In the genomic region with DNA sequence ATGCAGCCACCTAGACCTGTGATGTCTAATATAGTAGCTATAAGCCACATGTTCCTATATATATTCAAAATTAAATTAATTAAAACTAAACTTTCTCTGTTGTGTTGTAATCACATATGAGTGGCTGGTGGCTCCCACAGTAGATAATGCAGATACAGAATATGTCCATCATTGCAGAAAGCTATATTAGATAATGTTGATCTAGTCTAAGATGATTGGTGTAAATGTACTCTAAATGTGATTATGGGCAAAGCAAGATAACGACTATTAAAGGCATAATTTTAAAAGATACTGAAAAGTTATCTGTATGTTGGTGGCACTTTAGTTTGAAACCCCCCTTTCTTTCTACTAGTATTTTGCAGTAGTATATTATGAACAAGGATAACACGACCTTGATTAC, we compare ENCODE assay signal across 19 cellular contexts. TPM values are rescaled to one million over a fixed set of nuclear protein-coding genes. Genes with fewer than 3 reads are reported as not detected.
A peak's percentile ranks its signal among the peaks of the same experiment; 100 is the strongest.
DNase-seq lines count a peak whose midpoint lies in the region; ATAC-seq, FAIRE-seq and TF ChIP-seq lines count a peak whose summit lies in the region.
"Had no signal": no experiment of that assay in that cellular context is flagged by ENCODE, and none has a peak within 500 bp of the region (broad histone marks: within the 10 kb centered on the region; RNA-seq: fewer than 3 reads in every experiment).

No MANE protein-coding gene starts in this region.

- CTCF ChIA-PET in A549 (lab: Yijun Ruan, JAX) (interaction anchor here (1.7 kb wide), 1 partner anchor 37 kb away, joined by 5 read pairs; no protein-coding TSS in a partner anchor), SK-N-SH (lab: Yijun Ruan, JAX) (interaction anchor here (0.5 to 1.6 kb wide), 5 partner anchors 35 to 499 kb away, joined by 3 to 7 read pairs (median 3); no protein-coding TSS in a partner anchor)

- no peak for TF ChIP-seq RAD21 in A549 (conservative IDR thresholded peaks at IDR 0.05 in 1 of 2, IDR thresholded peaks at IDR 0.05 in 1 of 2)
- TF ChIP-seq RAD21 in SK-N-SH (IDR thresholded peaks at IDR 0.05; ENCODE audit: low read length): peak; percentile 23; the same call in 1 of the 2 replicates

- 55% methylated on average over 2 of the region's 2 CpGs for WGBS in A549 (ENCODE audit: missing lambda C conversion rate)
- 40% methylated on average over 2 of the region's 2 CpGs for WGBS in SK-N-SH (ENCODE audit: low lambda C conversion rate)
- 88% methylated on average over 2 of the region's 2 CpGs for WGBS in smooth muscle cell (ENCODE audit: low lambda C conversion rate)

- no peak overlapping the region for H3K27ac ChIP-seq in A549
- H3K27ac ChIP-seq in KMS-11: peak overlapping the region; percentile 13; the same call in 1 of the 2 replicates
- H3K27ac ChIP-seq in SK-N-SH (ENCODE audit: low read depth in 2 of 2, low read length in 1 of 2): peak overlapping the region in 1 of 2 experiments; percentile 82; a peak in 2 of 4 replicates
- H3K27ac ChIP-seq in smooth muscle cell (ENCODE audit: low read depth): no peak overlapping the region
- H3K27ac ChIP-seq: HL-60 had no signal

- ATAC-seq in A549: no peak
- no peak for ATAC-seq in HG02852 (IDR thresholded peaks at IDR 0.05; ENCODE audit: unreplicated experiment)
- ATAC-seq in HG03135 (IDR thresholded peaks at IDR 0.05; ENCODE audit: unreplicated experiment): no peak
- ATAC-seq in Right ventricle myocardium inferior: no peak
- ATAC-seq: CD8-positive, alpha-beta T cell had no signal

- H3K4me1 ChIP-seq in A549 (no peaks in the 10 kb centered on the region; the same call in 2 of the 3 replicates), KMS-11 (ENCODE audit: low read depth, poor library complexity, severe bottlenecking) (peaks cover 78% of the 10 kb centered on the region), SK-N-SH (ENCODE audit: control insufficient read depth in 1 of 2, insufficient read depth in 2 of 2, low read depth in 1 of 2, low read length in 1 of 2) (peaks cover 0 to 28% of the 10 kb centered on the region in 2 experiments; a peak in 2 of 4 replicates), smooth muscle cell (ENCODE audit: low read depth) (peaks cover 4% of the 10 kb centered on the region)

- no peaks in the 10 kb centered on the region for H4K20me1 ChIP-seq in KMS-11 (ENCODE audit: insufficient read depth)
- no peaks in the 10 kb centered on the region for H4K20me1 ChIP-seq in SK-N-SH (ENCODE audit: insufficient read depth)
- no peaks in the 10 kb centered on the region for H4K20me1 ChIP-seq in smooth muscle cell (ENCODE audit: low read depth)

- H3K27me3 ChIP-seq in KMS-11 (ENCODE audit: insufficient read depth, low read depth) (no peaks in the 10 kb centered on the region), SK-N-SH (ENCODE audit: insufficient read depth) (no peaks in the 10 kb centered on the region), smooth muscle cell (ENCODE audit: low read depth) (no peaks in the 10 kb centered on the region)

- H3K9me2 ChIP-seq in SK-N-SH: no peaks in the 10 kb centered on the region

- TF ChIP-seq EP300 in A549 (IDR thresholded peaks at IDR 0.05): no peak
- TF ChIP-seq EP300 in SK-N-SH (IDR thresholded peaks at IDR 0.05; ENCODE audit: borderline replicate concordance in 1 of 2, low read depth in 1 of 2, low read length in 1 of 2): peak in 1 of 2 experiments; percentile 98; a peak in 2 of 4 replicates

- H3K36me3 ChIP-seq in KMS-11 (ENCODE audit: insufficient read depth) (0 out of 2 replicates have a peak, but pooled peaks cover 3% of the 10 kb centered on the region), SK-N-SH (replicated peaks in 1 of 2; ENCODE audit: control insufficient read depth in 1 of 2, insufficient read depth in 2 of 2, low read length in 1 of 2) (no peaks in the 10 kb centered on the region), smooth muscle cell (ENCODE audit: low read depth) (no peaks in the 10 kb centered on the region)

- DNase-seq in A549 (ENCODE audit: low read depth in 1 of 2, low spot score in 1 of 2): no peak
- no peak for DNase-seq in SK-N-SH
- DNase-seq in smooth muscle cell (lab: John Stamatoyannopoulos, UW; ENCODE audit: unreplicated experiment): no peak
- no peak for DNase-seq in Right ventricle myocardium inferior (ENCODE audit: missing footprints)
- DNase-seq: CD8-positive, alpha-beta T cell; COR-L47; DMS 273 treated with DMSO at 0.1 percent for 48 hours; DMS53; DND-41; H9 had no signal

- H3K4me3 ChIP-seq in A549 (no peak overlapping the region), KMS-11 (IDR thresholded peaks at IDR 0.05; ENCODE audit: insufficient read depth, low read depth, low read length) (no peak overlapping the region), SK-N-SH (ENCODE audit: low read depth in 2 of 2, low read length in 1 of 2) (no peak overlapping the region), smooth muscle cell (no peak overlapping the region)
- H3K4me3 ChIP-seq: GM12878 had no signal

- POLR2A ChIA-PET in A549 (lab: Yijun Ruan, JAX): no interaction called here
- POLR2A ChIA-PET in SK-N-SH (lab: Yijun Ruan, JAX): interaction anchor here (1.4 kb wide), 1 partner anchor 91 kb away, joined by 5 read pairs; no protein-coding TSS in a partner anchor

- H3K9ac ChIP-seq in KMS-11 (no peak overlapping the region), SK-N-SH (no peak overlapping the region), smooth muscle cell (ENCODE audit: low read depth) (no peak overlapping the region)

- H2AFZ ChIP-seq in KMS-11 (ENCODE audit: low read depth): no peak overlapping the region
- no peak overlapping the region for H2AFZ ChIP-seq in SK-N-SH (ENCODE audit: low read depth)
- H2AFZ ChIP-seq in smooth muscle cell (ENCODE audit: low read depth): no peak overlapping the region

- no peaks in the 10 kb centered on the region for H3K9me3 ChIP-seq in A549
- no peaks in the 10 kb centered on the region for H3K9me3 ChIP-seq in SK-N-SH
- H3K9me3 ChIP-seq in smooth muscle cell (replicated peaks; ENCODE audit: low read depth): no peaks in the 10 kb centered on the region

- peaks cover 30% of the 10 kb centered on the region; the same call in 1 of the 2 replicates for H3K79me2 ChIP-seq in KMS-11 (ENCODE audit: insufficient read depth, low read depth)
- no peaks in the 10 kb centered on the region for H3K79me2 ChIP-seq in SK-N-SH (ENCODE audit: insufficient read depth)
- no peaks in the 10 kb centered on the region for H3K79me2 ChIP-seq in smooth muscle cell (ENCODE audit: low read depth)

- H3K4me2 ChIP-seq in A549 (no peak overlapping the region), KMS-11 (peak overlapping the region; percentile 83; the same call in 1 of the 2 replicates), SK-N-SH (no peak overlapping the region), smooth muscle cell (peak overlapping the region; percentile 68)

- TF ChIP-seq POLR2A in A549 (IDR thresholded peaks at IDR 0.05; ENCODE audit: low read length): no peak

- H3F3A ChIP-seq in SK-N-SH (replicated peaks; ENCODE audit: insufficient read depth) (no peaks in the 10 kb centered on the region), smooth muscle cell (ENCODE audit: low read depth) (no peaks in the 10 kb centered on the region)

- intact Hi-C loops in Right ventricle myocardium inferior (cut with DNase I): no loop called here

- no peak for TF ChIP-seq CTCF in A549 (IDR thresholded peaks at IDR 0.05)
- TF ChIP-seq CTCF in KMS-11 (conservative IDR thresholded peaks at IDR 0.05; ENCODE audit: low read depth, low read length): no peak
- no peak for TF ChIP-seq CTCF in SK-N-SH (IDR thresholded peaks at IDR 0.05)
- no peak for TF ChIP-seq CTCF in smooth muscle cell (IDR thresholded peaks at IDR 0.05; ENCODE audit: borderline replicate concordance, insufficient read depth, poor library complexity, severe bottlenecking)

- FAIRE-seq in A549 (lab: Jason Lieb, UNC): peak; percentile 59
- FAIRE-seq: GM12878, H1 had no signal

TF ChIP-seq in A549, 52 proteins besides CTCF, POLR2A, EP300 and RAD21 (continues in another document):
- TF ChIP-seq ZNF302 (CRISPR knock-in tag; IDR thresholded peaks at IDR 0.05) (no peak), MYC (IDR thresholded peaks at IDR 0.05; ENCODE audit: borderline replicate concordance, low read length) (no peak), JUNB (IDR thresholded peaks at IDR 0.05) (no peak), RFX5 (IDR thresholded peaks at IDR 0.05) (no peak), BCL3 (IDR thresholded peaks at IDR 0.05) (no peak)

TF ChIP-seq in SK-N-SH, 30 proteins besides CTCF, POLR2A, EP300 and RAD21 (continues in another document):
- TF ChIP-seq, protein P1, sequence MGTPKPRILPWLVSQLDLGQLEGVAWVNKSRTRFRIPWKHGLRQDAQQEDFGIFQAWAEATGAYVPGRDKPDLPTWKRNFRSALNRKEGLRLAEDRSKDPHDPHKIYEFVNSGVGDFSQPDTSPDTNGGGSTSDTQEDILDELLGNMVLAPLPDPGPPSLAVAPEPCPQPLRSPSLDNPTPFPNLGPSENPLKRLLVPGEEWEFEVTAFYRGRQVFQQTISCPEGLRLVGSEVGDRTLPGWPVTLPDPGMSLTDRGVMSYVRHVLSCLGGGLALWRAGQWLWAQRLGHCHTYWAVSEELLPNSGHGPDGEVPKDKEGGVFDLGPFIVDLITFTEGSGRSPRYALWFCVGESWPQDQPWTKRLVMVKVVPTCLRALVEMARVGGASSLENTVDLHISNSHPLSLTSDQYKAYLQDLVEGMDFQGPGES (IDR thresholded peaks at IDR 0.05; ENCODE audit: low read depth, low read length): no peak
- TF ChIP-seq, protein P2, sequence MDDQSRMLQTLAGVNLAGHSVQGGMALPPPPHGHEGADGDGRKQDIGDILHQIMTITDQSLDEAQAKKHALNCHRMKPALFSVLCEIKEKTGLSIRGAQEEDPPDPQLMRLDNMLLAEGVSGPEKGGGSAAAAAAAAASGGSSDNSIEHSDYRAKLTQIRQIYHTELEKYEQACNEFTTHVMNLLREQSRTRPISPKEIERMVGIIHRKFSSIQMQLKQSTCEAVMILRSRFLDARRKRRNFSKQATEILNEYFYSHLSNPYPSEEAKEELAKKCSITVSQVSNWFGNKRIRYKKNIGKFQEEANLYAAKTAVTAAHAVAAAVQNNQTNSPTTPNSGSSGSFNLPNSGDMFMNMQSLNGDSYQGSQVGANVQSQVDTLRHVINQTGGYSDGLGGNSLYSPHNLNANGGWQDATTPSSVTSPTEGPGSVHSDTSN (IDR thresholded peaks at IDR 0.05): no peak
- TF ChIP-seq EZH2phosphoT487 (IDR thresholded peaks at IDR 0.05; ENCODE audit: borderline replicate concordance, low read depth) (no peak), CHD2 (IDR thresholded peaks at IDR 0.05; ENCODE audit: low read length, partially characterized antibody) (peak; percentile 65), NRF1 (IDR thresholded peaks at IDR 0.05; ENCODE audit: low read depth, low read length) (no peak)

RNA-seq across cellular contexts. Expression of gene HGF, which starts 5.7 kb away (rescaled TPM):
- polyA plus RNA-seq in A549 (2011; rRNA removed): 0.21 and 0.31 TPM in 2 replicates
- 0.01 TPM in 2 replicates for polyA plus RNA-seq in A549 (2012; cell fraction: cytosol; rRNA removed)
- polyA plus RNA-seq in A549 (2012; cell fraction: nucleus; rRNA removed): 0.02 TPM in 1 of 2 replicates, not detected in the other
- polyA plus RNA-seq in A549 (2017; fragmentation: RNase III; extraction: RNeasy Plus Mini Kit Qiagen cat#74134 plus additional on column Dnase treatment): 0.06 TPM in 1 of 3 replicates, not detected in the others
- 0.05 and 0.08 TPM in 2 replicates for polyA minus RNA-seq in A549 (2011; rRNA and poly(A)+ RNA removed)
- 1.5 and 1.8 TPM in 2 replicates for polyA plus RNA-seq in SK-N-SH (2012; rRNA removed)
- 2.3 and 2.7 TPM in 2 replicates for polyA plus RNA-seq in SK-N-SH (2012; cell fraction: cytosol; rRNA removed)
- polyA plus RNA-seq in SK-N-SH (2012; cell fraction: nucleus; rRNA removed): 0.94 and 2.1 TPM in 2 replicates
- 43.6 and 55.1 TPM in 2 replicates for total RNA-seq in smooth muscle cell
- 15.4 and 18.3 TPM in 2 replicates for polyA plus RNA-seq in smooth muscle cell
- total RNA-seq in Right ventricle myocardium inferior: 3.1 TPM
- total RNA-seq: A172; CD8-positive, alpha-beta T cell; G401; HT1080 had no signal

Comparison
In these comparisons a context has a peak if more than half of its experiments do, and no peak if none do; other contexts are left out.
1. H3K4me2 ChIP-seq: peak in KMS-11 (single experiment) and smooth muscle cell (single experiment); none in A549 (single experiment) and SK-N-SH (single experiment).
2. Of the 12 proteins assayed by ChIP-seq in both A549 and SK-N-SH: peak only in A549: none; only in SK-N-SH: CHD2, RAD21 and RCOR1; in both: none; in neither: 8; mixed calls (peak in some experiments, not most) for 1.